20 cellular contexts compared by ENCODE assay signal in the genomic region with DNA sequence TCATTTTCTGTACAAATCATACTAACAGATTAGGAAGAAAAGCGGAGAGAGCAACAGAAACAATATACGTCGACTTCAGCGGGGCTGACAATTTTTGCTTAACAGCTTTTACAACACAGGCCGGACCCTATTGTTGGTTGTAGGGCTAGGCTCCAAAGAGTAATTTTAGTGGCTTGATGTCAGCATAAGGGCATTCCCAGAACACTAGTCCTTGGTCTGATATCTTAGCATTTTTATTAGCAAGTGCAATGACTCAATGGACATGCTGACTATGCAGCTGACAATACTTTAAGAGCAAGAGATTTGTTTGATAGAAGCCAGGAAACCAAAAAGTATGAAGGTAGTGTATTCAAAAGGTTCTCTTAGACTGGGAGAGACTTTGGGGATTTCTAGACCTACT.
"Had no signal": no experiment of that assay in that cellular context is flagged by ENCODE, and none has a peak within 500 bp of the region (broad histone marks: within the 10 kb centered on the region; RNA-seq: fewer than 3 reads in every experiment).

No MANE protein-coding gene starts in this region.

- H3K9me3 ChIP-seq: right lobe of liver had no signal

- DNase-seq: islet precursor cell; lower lobe of right lung; mammary epithelial cell; mesenchymal stem cell; naive thymus-derived CD4-positive, alpha-beta T cell; ovary; right lobe of liver; small intestine; spleen; stimulated activated CD4-positive, alpha-beta T cell treated with anti-CD3 and anti-CD28 coated beads, Interleukin-4, amount 100 ng/mL, for 24 hours; stimulated activated naive CD4-positive, alpha-beta T cell; tibial artery; trophoblast cell; upper lobe of right lung had no signal

- H3K4me3 ChIP-seq: lower lobe of right lung, ovary, right atrium auricular region, right lobe of liver, spleen, suprapubic skin, thoracic aorta, tibial artery, upper lobe of right lung had no signal

- H3K27me3 ChIP-seq: ovary, right atrium auricular region, right lobe of liver, suprapubic skin, tibial artery, upper lobe of right lung had no signal

- H3K36me3 ChIP-seq: lower lobe of right lung, ovary, right atrium auricular region, right lobe of liver, spleen, suprapubic skin, thoracic aorta, tibial artery, upper lobe of right lung had no signal

- H3K27ac ChIP-seq: lower lobe of right lung, ovary, right lobe of liver, spleen, suprapubic skin, thoracic aorta, tibial artery, upper lobe of right lung had no signal

- H3K4me1 ChIP-seq: lower lobe of right lung, right atrium auricular region, spleen, suprapubic skin, tibial artery, upper lobe of right lung had no signal

- ATAC-seq: left lobe of liver; lower lobe of right lung; naive thymus-derived CD4-positive, alpha-beta T cell; natural killer cell treated with Interleukin-12 subunit alpha and Interleukin-12 subunit beta and Interleukin-15 and Interleukin-18, amount 100 ng/mL, for 72 hours; right lobe of liver; stimulated activated effector memory CD8-positive, alpha-beta T cell treated with anti-CD3 and anti-CD28 coated beads, Interleukin-12 subunit alpha, Interleukin-12 subunit beta, amount 100 ng/mL, for 72 hours; upper lobe of right lung had no signal
